Comparison of ENCODE assay signal across 34 cellular contexts in the genomic region with DNA sequence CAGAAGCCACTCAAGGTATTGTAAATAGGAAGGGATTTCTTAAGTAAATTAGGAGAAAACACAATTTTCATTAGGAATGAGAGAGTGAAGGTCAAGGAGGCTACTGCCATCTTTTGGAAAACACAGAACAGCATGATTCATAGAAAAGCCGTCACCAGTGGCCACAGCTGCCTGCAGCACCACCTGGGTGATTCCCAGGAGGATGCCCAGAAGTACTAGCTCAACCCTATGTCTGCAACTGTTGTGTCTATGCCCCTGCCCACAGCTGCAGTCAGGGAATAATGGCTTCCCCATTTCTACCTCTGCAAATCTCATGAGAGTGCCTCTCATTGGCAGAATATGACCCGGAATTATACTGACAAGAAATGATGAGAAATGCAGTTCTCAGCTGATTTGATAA.
"Had no signal": no experiment of that assay in that cellular context is flagged by ENCODE, and none has a peak within 500 bp of the region (broad histone marks: within the 10 kb centered on the region; RNA-seq: fewer than 3 reads in every experiment).

No MANE protein-coding gene starts in this region.

- H3K27me3 Mint-ChIP-seq: activated B cell treated with CpG ODN at 0.5 μM for 24 hours; activated CD4-positive, alpha-beta memory T cell treated with anti-CD3 and anti-CD28 coated beads for 36 hours; activated naive CD8-positive, alpha-beta T cell; activated naive CD8-positive, alpha-beta T cell treated with anti-CD3 and anti-CD28 coated beads, Interleukin-2, amount 50 U/mL, for 24 hours had no signal

- H3K4me3 ChIP-seq: PC-9 had no signal

- H3K36me3 Mint-ChIP-seq: activated CD4-positive, alpha-beta memory T cell treated with anti-CD3 and anti-CD28 coated beads for 36 hours; activated naive CD8-positive, alpha-beta T cell; brain; T-cell had no signal

- H3K27ac ChIP-seq: PC-9, RWPE1, VCaP had no signal

- H3K27ac Mint-ChIP-seq: activated B cell treated with CpG ODN at 0.5 μM for 24 hours; activated CD4-positive, alpha-beta memory T cell treated with anti-CD3 and anti-CD28 coated beads for 36 hours; activated naive CD4-positive, alpha-beta T cell treated with anti-CD3 and anti-CD28 coated beads for 36 hours; activated naive CD8-positive, alpha-beta T cell; activated naive CD8-positive, alpha-beta T cell treated with anti-CD3 and anti-CD28 coated beads, Interleukin-2, amount 50 U/mL, for 24 hours; activated T-helper 1 cell treated with anti-CD3 and anti-CD28 coated beads, Interleukin-12 subunit alpha, Interleukin-12 subunit beta, Interleukin-2, Interleukin-4 antibody, amounts not matched to agents 30 ng/mL and 10 ng/mL and 1 ng/mL, durations not matched to agents 14 hours and 24 hours and 36 hours; brain; T-cell had no signal

- H3K4me3 Mint-ChIP-seq: activated B cell treated with CpG ODN at 0.5 μM for 24 hours; activated CD4-positive, alpha-beta memory T cell treated with anti-CD3 and anti-CD28 coated beads for 36 hours; activated naive CD4-positive, alpha-beta T cell treated with anti-CD3 and anti-CD28 coated beads for 36 hours; activated naive CD8-positive, alpha-beta T cell; activated naive CD8-positive, alpha-beta T cell treated with anti-CD3 and anti-CD28 coated beads, Interleukin-2, amount 50 U/mL, for 24 hours; activated T-cell treated with anti-CD3 and anti-CD28 coated beads, Interleukin-2, amount 50 U/mL, for 4 hours; activated T-helper 1 cell treated with anti-CD3 and anti-CD28 coated beads, Interleukin-12 subunit alpha, Interleukin-12 subunit beta, Interleukin-2, Interleukin-4 antibody, amounts not matched to agents 30 ng/mL and 10 ng/mL and 1 ng/mL, durations not matched to agents 14 hours and 24 hours and 36 hours; brain; T-cell had no signal

- DNase-seq: activated B cell treated with CpG ODN at 0.5 μM for 24 hours; activated CD4-positive, alpha-beta memory T cell treated with anti-CD3 and anti-CD28 coated beads for 36 hours; activated CD4-positive, alpha-beta T cell treated with anti-CD3 and anti-CD28 coated beads for 4 hours; activated CD4-positive, alpha-beta T cell treated with anti-CD3 and anti-CD28 coated beads, Interleukin-2, amount 50 U/mL, for 1 hour; activated CD4-positive, CD25-positive, alpha-beta regulatory T cell treated with anti-CD3 and anti-CD28 coated beads, Interleukin-2, amount 50 U/mL, for 72 hours; activated CD8-positive, alpha-beta memory T cell treated with anti-CD3 and anti-CD28 coated beads, Interleukin-2, amount 50 U/mL, for 4 hours; activated gamma-delta T cell treated with Interleukin-2 at 50 U/mL for 16 hours; activated naive CD4-positive, alpha-beta T cell treated with anti-CD3 and anti-CD28 coated beads for 36 hours; activated naive CD8-positive, alpha-beta T cell treated with anti-CD3 and anti-CD28 coated beads, Interleukin-2, amount 50 U/mL, for 24 hours; activated T-cell treated with anti-CD3 and anti-CD28 coated beads for 4 hours; activated T-cell treated with anti-CD3 and anti-CD28 coated beads, Interleukin-2, amount 50 U/mL, for 4 hours; anterior cingulate cortex; caudate nucleus; cerebellar nuclear complex; MM.1S; MV-4-11; NCI-H1092; NCI-H1436 treated with DMSO at 0.1 percent for 48 hours; NCI-H1694 treated with DMSO at 0.1 percent for 48 hours; NCI-H2029; NCI-H2107; NCI-H510A treated with DMSO at 0.1 percent for 48 hours; PC-9; SIG-M5; T-cell; T-helper 2 cell; T-helper 9 cell had no signal

- ATAC-seq: activated naive CD8-positive, alpha-beta T cell treated with anti-CD3 and anti-CD28 coated beads, Interleukin-2, amount 50 U/mL, for 24 hours; activated T-cell treated with anti-CD3 and anti-CD28 coated beads, Interleukin-2, amount 50 U/mL, for 4 hours; Right ventricle myocardium inferior; SK-N-SH treated with all-trans-retinoic acid at 6 μM for 48 hours; T-cell had no signal

- H3K4me2 ChIP-seq: PC-9 had no signal

- H3K4me1 Mint-ChIP-seq: activated B cell treated with CpG ODN at 0.5 μM for 24 hours; activated naive CD8-positive, alpha-beta T cell treated with anti-CD3 and anti-CD28 coated beads, Interleukin-2, amount 50 U/mL, for 24 hours; brain; T-cell had no signal
